In the genomic region with DNA sequence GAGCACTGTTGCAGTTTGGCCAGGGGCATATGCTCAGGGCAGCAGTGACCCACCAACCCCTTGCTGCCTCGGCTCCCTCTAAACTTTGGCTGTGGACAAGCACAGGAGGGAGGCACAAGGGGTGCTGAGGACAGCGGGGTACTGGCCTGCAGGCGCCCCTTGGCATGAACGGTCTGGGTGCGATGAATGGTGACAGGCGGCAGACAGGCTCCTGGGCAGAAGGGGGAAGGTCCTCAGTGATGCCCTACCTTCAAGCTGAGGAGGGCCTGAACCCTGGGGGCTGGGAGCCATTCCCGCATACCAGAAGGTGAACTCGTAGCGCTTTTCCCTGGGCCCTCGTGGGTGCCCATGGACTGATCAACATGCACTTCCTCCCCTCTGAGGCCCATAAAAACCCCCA, we compare ENCODE assay signal across 22 cellular contexts.
DNase-seq lines count a peak whose midpoint lies in the region; ATAC-seq and TF ChIP-seq lines count a peak whose summit lies in the region.
"Had no signal": no experiment of that assay in that cellular context is flagged by ENCODE, and none has a peak within 500 bp of the region (broad histone marks: within the 10 kb centered on the region; RNA-seq: fewer than 3 reads in every experiment).

No MANE protein-coding gene starts in this region.

- no peak overlapping the region for H3K4me3 ChIP-seq in IMR-90 (ENCODE audit: insufficient read depth, low read depth, low read length)
- no peak overlapping the region for H3K4me3 ChIP-seq in mesenchymal stem cell (ENCODE audit: insufficient read depth in 1 of 2, low read depth in 1 of 2, low read length in 2 of 2)
- H3K4me3 ChIP-seq: A549; BLaER1 treated with 17β-estradiol and CSF1 and Interleukin-3, amounts not matched to agents 10 nM and 100 nM; GM12878; GM23338 had no signal

- no peak overlapping the region for H3K4me2 ChIP-seq in IMR-90 (ENCODE audit: low read depth, low read length)
- H3K4me2 ChIP-seq in mesenchymal stem cell (ENCODE audit: low read length, poor library complexity, severe bottlenecking) = no peak overlapping the region
- H3K4me2 ChIP-seq: A549; BLaER1 treated with 17β-estradiol and CSF1 and Interleukin-3, amounts not matched to agents 10 nM and 100 nM; GM23338 had no signal

- ATAC-seq in IMR-90 (ENCODE audit: low read depth) = no peak
- ATAC-seq in sciatic nerve = peak; percentile 22
- ATAC-seq in GM21717 (IDR thresholded peaks at IDR 0.05; ENCODE audit: unreplicated experiment) = no peak
- ATAC-seq: A549, GM12878, GM23338 had no signal

- no peak overlapping the region for H3K14ac ChIP-seq in IMR-90 (replicated peaks; ENCODE audit: low read depth, low read length)
- no peak overlapping the region for H3K14ac ChIP-seq in mesenchymal stem cell (ENCODE audit: low read length in 2 of 2)

- no peak overlapping the region for H2BK120ac ChIP-seq in IMR-90 (ENCODE audit: low read depth, low read length)
- H2BK120ac ChIP-seq in mesenchymal stem cell (ENCODE audit: low read depth, low read length) = no peak overlapping the region

- no peaks in the 10 kb centered on the region for H3K79me1 ChIP-seq in IMR-90 (ENCODE audit: low read depth in 1 of 2, low read length in 2 of 2)
- H3K79me1 ChIP-seq in mesenchymal stem cell (replicated peaks; ENCODE audit: low read length, poor library complexity, severe bottlenecking) = no peaks in the 10 kb centered on the region

- dilution Hi-C loops in IMR-90 (cut with HindIII; ENCODE audit: low sequenced_read_pairs, unreplicated experiment) = no loop called here

- no peak overlapping the region for H3K9ac ChIP-seq in IMR-90 (ENCODE audit: low read depth, low read length)
- H3K9ac ChIP-seq in mesenchymal stem cell (ENCODE audit: low read length) = no peak overlapping the region
- H3K9ac ChIP-seq: BLaER1 treated with 17β-estradiol and CSF1 and Interleukin-3, amounts not matched to agents 10 nM and 100 nM had no signal

- 88% methylated on average over 4 of the region's 10 CpGs; no CpG with 5 or more reads in 1 of the 2 experiments for WGBS in IMR-90 (ENCODE audit: extremely low coverage in 2 of 2, insufficient read length in 1 of 2), 2 experiments
- 97% methylated on average over 10 of the region's 10 CpGs for WGBS in mesenchymal stem cell

- H3K18ac ChIP-seq in IMR-90 (ENCODE audit: low read depth, low read length) (no peak overlapping the region), mesenchymal stem cell (ENCODE audit: low read depth in 1 of 2, low read length in 2 of 2) (no peak overlapping the region)

- H2BK20ac ChIP-seq in IMR-90 (ENCODE audit: low read depth, low read length) = no peak overlapping the region

- H3K56ac ChIP-seq in IMR-90 (ENCODE audit: extremely low read depth, insufficient read depth, low read length) = no peak overlapping the region

- H3K23ac ChIP-seq in IMR-90 (ENCODE audit: low read depth, low read length) = no peak overlapping the region
- no peak overlapping the region for H3K23ac ChIP-seq in mesenchymal stem cell (ENCODE audit: low read length in 2 of 2)

- no peaks in the 10 kb centered on the region for H4K20me1 ChIP-seq in IMR-90 (ENCODE audit: insufficient read depth, low read length)
- H4K20me1 ChIP-seq: BLaER1 treated with 17β-estradiol and CSF1 and Interleukin-3, amounts not matched to agents 10 nM and 100 nM had no signal

- H3K9me3 ChIP-seq in IMR-90 (ENCODE audit: control insufficient read depth, insufficient read depth, low read length) (peaks cover 22% of the 10 kb centered on the region), mesenchymal stem cell (ENCODE audit: control insufficient read depth, low read length) (no peaks in the 10 kb centered on the region)
- H3K9me3 ChIP-seq: A549, BE2C had no signal

- CTCF ChIA-PET in IMR-90 (lab: Yijun Ruan, JAX) = no interaction called here

- H2AK9ac ChIP-seq in IMR-90 (replicated peaks; ENCODE audit: low read depth, low read length, poor library complexity) = peak overlapping the region; percentile 16

- H3K9me1 ChIP-seq in IMR-90 (ENCODE audit: insufficient read depth, low read length) = no peaks in the 10 kb centered on the region

- H3K27me3 ChIP-seq in IMR-90 (ENCODE audit: control insufficient read depth, insufficient read depth, low read length) (no peaks in the 10 kb centered on the region), mesenchymal stem cell (ENCODE audit: control insufficient read depth in 1 of 2, insufficient read depth in 1 of 2, low read length in 2 of 2) (no peaks in the 10 kb centered on the region)
- H3K27me3 ChIP-seq: BE2C; BLaER1 treated with 17β-estradiol and CSF1 and Interleukin-3, amounts not matched to agents 10 nM and 100 nM had no signal

- H4K91ac ChIP-seq in IMR-90 (ENCODE audit: insufficient read depth, low read depth, low read length) (no peak overlapping the region), mesenchymal stem cell (ENCODE audit: low read length) (no peak overlapping the region)

- H2BK12ac ChIP-seq in mesenchymal stem cell (ENCODE audit: low read length in 2 of 2) = no peak overlapping the region

- intact Hi-C loops in IMR-90 (cut with micrococcal nuclease) = no loop called here
- intact Hi-C loops in sciatic nerve (cut with DNase I) = no loop called here

- H2BK5ac ChIP-seq in IMR-90 (ENCODE audit: low read depth, low read length, poor library complexity, severe bottlenecking) (no peak overlapping the region), mesenchymal stem cell (ENCODE audit: low read depth, low read length, poor library complexity, severe bottlenecking) (no peak overlapping the region)

- DNase-seq in IMR-90 (no peak), mesenchymal stem cell (no peak), sciatic nerve (ENCODE audit: low spot score) (no peak), NCI-H128 (lab: John Stamatoyannopoulos, UW; ENCODE audit: unreplicated experiment) (no peak)
- no peak for DNase-seq in stimulated activated CD4-positive, alpha-beta T cell treated with anti-CD3 and anti-CD28 coated beads, Interleukin-1b, Interleukin-23, amount 100 ng/mL, for 48 hours
- DNase-seq: 8988T; ACHN; AML-193; BE2C; CD4-positive, alpha-beta T cell; CD8-positive, alpha-beta memory T cell; DMS 273 treated with DMSO at 0.1 percent for 48 hours; DMS79; EL; GDM1; H9; HFFc6 had no signal

- TF ChIP-seq POLR2A in IMR-90 (IDR thresholded peaks at IDR 0.05; ENCODE audit: low read depth, low read length) = no peak

- H3K4ac ChIP-seq in IMR-90 (ENCODE audit: low read depth, low read length) (no peak overlapping the region), mesenchymal stem cell (ENCODE audit: low read depth in 1 of 2, low read length in 2 of 2) (no peak overlapping the region)

- H3K4me1 ChIP-seq in IMR-90 (ENCODE audit: control insufficient read depth, insufficient read depth, low read length) = no peaks in the 10 kb centered on the region
- peaks cover 15% of the 10 kb centered on the region for H3K4me1 ChIP-seq in mesenchymal stem cell (ENCODE audit: control insufficient read depth, insufficient read depth, low read depth, low read length)
- H3K4me1 ChIP-seq: A549; BE2C; BLaER1 treated with 17β-estradiol and CSF1 and Interleukin-3, amounts not matched to agents 10 nM and 100 nM had no signal

- no peak for TF ChIP-seq CTCF in IMR-90 (conservative IDR thresholded peaks at IDR 0.05; ENCODE audit: low read depth, low read length)

- in situ Hi-C loops in IMR-90 (cut with MboI; ENCODE audit: low sequenced_read_pairs) = no loop called here

- TF ChIP-seq RAD21 in IMR-90 (IDR thresholded peaks at IDR 0.05; ENCODE audit: low read length) = no peak

- H2AFZ ChIP-seq in IMR-90 (replicated peaks; ENCODE audit: low read length, poor library complexity) = no peak overlapping the region
- H2AFZ ChIP-seq in mesenchymal stem cell (ENCODE audit: low read depth, low read length) = no peak overlapping the region
- H2AFZ ChIP-seq: GM23338 had no signal

- H2BK15ac ChIP-seq in IMR-90 (ENCODE audit: low read depth, low read length) (no peak overlapping the region), mesenchymal stem cell (ENCODE audit: low read depth, poor library complexity, severe bottlenecking) (no peak overlapping the region)

- H3K36me3 ChIP-seq in IMR-90 (ENCODE audit: control insufficient read depth, insufficient read depth, low read length) (no peaks in the 10 kb centered on the region), mesenchymal stem cell (ENCODE audit: control insufficient read depth in 1 of 2, insufficient read depth in 2 of 2, low read depth in 1 of 2, low read length in 2 of 2) (no peaks in the 10 kb centered on the region)
- H3K36me3 ChIP-seq: BE2C; BLaER1 treated with 17β-estradiol and CSF1 and Interleukin-3, amounts not matched to agents 10 nM and 100 nM had no signal

- H4K5ac ChIP-seq in IMR-90 (ENCODE audit: low read depth, low read length) = no peak overlapping the region

- no TSS peak for BruUV-seq in IMR-90 (replicated peaks; lab: Mats Ljungman, UMichigan)

- POLR2A ChIA-PET in IMR-90 (lab: Charles Lee; ENCODE audit: unreplicated experiment) = no interaction called here

- H3K27ac ChIP-seq in IMR-90 (ENCODE audit: insufficient read depth, low read length) = no peak overlapping the region
- H3K27ac ChIP-seq in mesenchymal stem cell (ENCODE audit: low read length, poor library complexity, severe bottlenecking) = no peak overlapping the region
- H3K27ac ChIP-seq: A549; BLaER1 treated with 17β-estradiol and CSF1 and Interleukin-3, amounts not matched to agents 10 nM and 100 nM had no signal

- no peak overlapping the region for H4K8ac ChIP-seq in IMR-90 (ENCODE audit: low read depth in 2 of 2, low read length in 2 of 2)
- no peak overlapping the region for H4K8ac ChIP-seq in mesenchymal stem cell (ENCODE audit: low read length)

- H2AK5ac ChIP-seq in IMR-90 (ENCODE audit: low read depth, low read length) (no peak overlapping the region), mesenchymal stem cell (ENCODE audit: low read length, severe bottlenecking) (peak overlapping the region; percentile 80)

TF ChIP-seq in IMR-90, 13 proteins besides CTCF, POLR2A, EP300 and RAD21 (continues in another document):
- TF ChIP-seq RFX5 (IDR thresholded peaks at IDR 0.05; ENCODE audit: low read depth, low read length) (no peak), RCOR1 (IDR thresholded peaks at IDR 0.05; ENCODE audit: insufficient replicate concordance, low read length) (no peak), SMC3 (IDR thresholded peaks at IDR 0.05; ENCODE audit: low read depth, low read length) (no peak), CHD1 (IDR thresholded peaks at IDR 0.05; ENCODE audit: low read depth, low read length) (no peak), FOS (IDR thresholded peaks at IDR 0.05; ENCODE audit: low read depth, low read length) (no peak), MAFK (IDR thresholded peaks at IDR 0.05; ENCODE audit: low read depth, low read length) (no peak), NFE2L2 (IDR thresholded peaks at IDR 0.05; ENCODE audit: low read depth, low read length) (no peak)
- TF ChIP-seq, protein P1, sequence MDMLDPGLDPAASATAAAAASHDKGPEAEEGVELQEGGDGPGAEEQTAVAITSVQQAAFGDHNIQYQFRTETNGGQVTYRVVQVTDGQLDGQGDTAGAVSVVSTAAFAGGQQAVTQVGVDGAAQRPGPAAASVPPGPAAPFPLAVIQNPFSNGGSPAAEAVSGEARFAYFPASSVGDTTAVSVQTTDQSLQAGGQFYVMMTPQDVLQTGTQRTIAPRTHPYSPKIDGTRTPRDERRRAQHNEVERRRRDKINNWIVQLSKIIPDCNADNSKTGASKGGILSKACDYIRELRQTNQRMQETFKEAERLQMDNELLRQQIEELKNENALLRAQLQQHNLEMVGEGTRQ (IDR thresholded peaks at IDR 0.05; ENCODE audit: low read depth, low read length) = no peak
